24 cellular contexts compared by ENCODE assay signal in genomic region chr22:17486313-17486712, GRCh38.
DNase-seq lines count a peak whose midpoint lies in the region; ATAC-seq and TF ChIP-seq lines count a peak whose summit lies in the region.
"Had no signal": no experiment of that assay in that cellular context is flagged by ENCODE, and none has a peak within 500 bp of the region (broad histone marks: within the 10 kb centered on the region; RNA-seq: fewer than 3 reads in every experiment).

No MANE protein-coding gene starts in this region.

- H3K36me3 Mint-ChIP-seq in WTC11 (peaks cover 26% of the 10 kb centered on the region), nephron progenitor cell (ENCODE audit: low read depth) (peaks cover 86% of the 10 kb centered on the region)
- H3K36me3 Mint-ChIP-seq in T-helper 2 cell treated with Interferon-gamma antibody and Interleukin-4, amounts not matched to agents 5 μg/mL and 100 μg/mL, for 36 hours (ENCODE audit: low read depth), result no peaks in the 10 kb centered on the region
- H3K36me3 Mint-ChIP-seq in activated CD8-positive, alpha-beta T cell treated with anti-CD3 and anti-CD28 coated beads, Interleukin-2, amount 10 ng/mL, durations not matched to agents 7 days and 5 days (ENCODE audit: low read depth), result no peaks in the 10 kb centered on the region
- H3K36me3 Mint-ChIP-seq: activated CD8-positive, alpha-beta memory T cell treated with anti-CD3 and anti-CD28 coated beads, Interleukin-2, amount 10 ng/mL, durations not matched to agents 7 days and 5 days had no signal

- 48 to 63% methylated on average over 10 of the region's 10 CpGs for WGBS in testis, 2 donors

- H3K27me3 Mint-ChIP-seq in WTC11 (ENCODE audit: low read depth) (no peaks in the 10 kb centered on the region), nephron progenitor cell (ENCODE audit: low read depth, poor library complexity) (no peaks in the 10 kb centered on the region)
- H3K27me3 Mint-ChIP-seq in T-helper 2 cell treated with Interferon-gamma antibody and Interleukin-4, amounts not matched to agents 5 μg/mL and 100 μg/mL, for 36 hours (ENCODE audit: low read depth), result peaks cover 2% of the 10 kb centered on the region
- peaks cover 3% of the 10 kb centered on the region for H3K27me3 Mint-ChIP-seq in activated CD8-positive, alpha-beta T cell treated with anti-CD3 and anti-CD28 coated beads, Interleukin-2, amount 10 ng/mL, durations not matched to agents 7 days and 5 days (ENCODE audit: low read depth)
- H3K27me3 Mint-ChIP-seq: activated CD4-positive, alpha-beta T cell treated with anti-CD3 and anti-CD28 coated beads, Interleukin-2, amount 10 ng/mL, durations not matched to agents 7 days and 5 days; activated CD8-positive, alpha-beta memory T cell treated with anti-CD3 and anti-CD28 coated beads, Interleukin-2, amount 10 ng/mL, durations not matched to agents 7 days and 5 days had no signal

- no peak for TF ChIP-seq POLR2A in testis (IDR thresholded peaks at IDR 0.05)

- DNase-seq in cardiac muscle cell (ENCODE audit: low read depth in 1 of 2, low spot score in 1 of 2) (no peak), Right ventricle myocardium superior (no peak), WTC11 (ENCODE audit: low spot score) (no peak), nephron progenitor cell (no peak), testis (peak; percentile 28), SK-N-DZ (ENCODE audit: low spot score) (no peak)
- DNase-seq in T-helper 2 cell treated with Interferon-gamma antibody and Interleukin-4, amounts not matched to agents 5 μg/mL and 100 μg/mL, for 36 hours (ENCODE audit: low spot score), result no peak
- no peak for DNase-seq in activated CD8-positive, alpha-beta T cell treated with anti-CD3 and anti-CD28 coated beads, Interleukin-2, amount 10 ng/mL, durations not matched to agents 7 days and 5 days
- DNase-seq: activated CD4-positive, alpha-beta T cell treated with anti-CD3 and anti-CD28 coated beads, Interleukin-2, amount 10 ng/mL, durations not matched to agents 7 days and 5 days; activated CD8-positive, alpha-beta memory T cell treated with anti-CD3 and anti-CD28 coated beads, Interleukin-2, amount 10 ng/mL, durations not matched to agents 7 days and 5 days; activated naive CD4-positive, alpha-beta T cell treated with anti-CD3 and anti-CD28 coated beads, Interleukin-2, amount 50 U/mL, for 16 hours; aorta; dermis blood vessel endothelial cell; DMS79; H7; kidney glomerular epithelial cell; NCI-H1105; NCI-H2029; stimulated activated CD4-positive, alpha-beta T cell treated with anti-CD3 and anti-CD28 coated beads, Interleukin-1b, Interleukin-23, amount 100 ng/mL, for 48 hours had no signal

- CTCF ChIA-PET in WTC11 (lab: Charles Lee), result interaction anchor here (0.6 to 3.4 kb wide), 3 partner anchors 201 to 314 kb away, joined by 3 to 12 read pairs (median 3); no protein-coding TSS in a partner anchor
- CTCF ChIA-PET in activated CD8-positive, alpha-beta T cell treated with anti-CD3 and anti-CD28 coated beads, Interleukin-2, amount 10 ng/mL, durations not matched to agents 7 days and 5 days (lab: Charles Lee), result no interaction called here

- TF ChIP-seq CTCF in cardiac muscle cell (IDR thresholded peaks at IDR 0.05; ENCODE audit: low read depth, low read length) (no peak), WTC11 (IDR thresholded peaks at IDR 0.05) (no peak), nephron progenitor cell (IDR thresholded peaks at IDR 0.05) (no peak), testis (IDR thresholded peaks at IDR 0.05) (no peak)

- H3K9me3 ChIP-seq in cardiac muscle cell (ENCODE audit: low read depth) (no peaks in the 10 kb centered on the region), testis (no peaks in the 10 kb centered on the region)

- H3K27me3 ChIP-seq in cardiac muscle cell, result no peaks in the 10 kb centered on the region
- H3K27me3 ChIP-seq in testis, result no peaks in the 10 kb centered on the region

- H3K4me3 Mint-ChIP-seq in WTC11, result no peak overlapping the region
- no peak overlapping the region for H3K4me3 Mint-ChIP-seq in nephron progenitor cell
- H3K4me3 Mint-ChIP-seq in T-helper 2 cell treated with Interferon-gamma antibody and Interleukin-4, amounts not matched to agents 5 μg/mL and 100 μg/mL, for 36 hours, result no peak overlapping the region
- no peak overlapping the region for H3K4me3 Mint-ChIP-seq in activated CD8-positive, alpha-beta T cell treated with anti-CD3 and anti-CD28 coated beads, Interleukin-2, amount 10 ng/mL, durations not matched to agents 7 days and 5 days
- H3K4me3 Mint-ChIP-seq: activated CD4-positive, alpha-beta T cell treated with anti-CD3 and anti-CD28 coated beads, Interleukin-2, amount 10 ng/mL, durations not matched to agents 7 days and 5 days; activated CD8-positive, alpha-beta memory T cell treated with anti-CD3 and anti-CD28 coated beads, Interleukin-2, amount 10 ng/mL, durations not matched to agents 7 days and 5 days; activated T-helper 1 cell treated with anti-CD3 and anti-CD28 coated beads, Interleukin-12 subunit alpha, Interleukin-12 subunit beta, Interleukin-2, Interleukin-4 antibody, amounts not matched to agents 30 ng/mL and 10 ng/mL and 1 ng/mL, durations not matched to agents 14 hours and 24 hours and 36 hours; T-helper 1 cell treated with Interleukin-12 subunit alpha and Interleukin-12 subunit beta and Interleukin-4 antibody, amounts not matched to agents 30 μg/mL and 1 μg/mL, for 36 hours had no signal

- intact Hi-C loops in Right ventricle myocardium superior (cut with DNase I), result loop anchor here (10.0 kb wide), 1 partner anchor 112 kb away; no protein-coding TSS in a partner anchor
- intact Hi-C loops in testis (cut with DNase I; ENCODE audit: low total_unique reads), result no loop called here

- ATAC-seq in Right ventricle myocardium superior (ENCODE audit: poor library complexity) (no peak), WTC11 (peak; percentile 52)
- ATAC-seq in activated CD8-positive, alpha-beta T cell treated with anti-CD3 and anti-CD28 coated beads, Interleukin-2, amount 10 ng/mL, durations not matched to agents 7 days and 5 days, result no peak
- ATAC-seq: activated CD8-positive, alpha-beta memory T cell treated with anti-CD3 and anti-CD28 coated beads, Interleukin-2, amount 10 ng/mL, durations not matched to agents 7 days and 5 days; Panc1 had no signal

- H3K27ac ChIP-seq in cardiac muscle cell, result peak overlapping the region; percentile 25
- no peak overlapping the region for H3K27ac ChIP-seq in testis
- H3K27ac ChIP-seq: skin epidermis had no signal

- H3K9me3 Mint-ChIP-seq in WTC11, result no peaks in the 10 kb centered on the region
- H3K9me3 Mint-ChIP-seq in nephron progenitor cell, result peaks cover 5% of the 10 kb centered on the region
- no peaks in the 10 kb centered on the region for H3K9me3 Mint-ChIP-seq in T-helper 2 cell treated with Interferon-gamma antibody and Interleukin-4, amounts not matched to agents 5 μg/mL and 100 μg/mL, for 36 hours
- H3K9me3 Mint-ChIP-seq in activated CD8-positive, alpha-beta T cell treated with anti-CD3 and anti-CD28 coated beads, Interleukin-2, amount 10 ng/mL, durations not matched to agents 7 days and 5 days (ENCODE audit: insufficient read depth), result no peaks in the 10 kb centered on the region
- H3K9me3 Mint-ChIP-seq: activated CD4-positive, alpha-beta T cell treated with anti-CD3 and anti-CD28 coated beads, Interleukin-2, amount 10 ng/mL, durations not matched to agents 7 days and 5 days; activated T-helper 1 cell treated with anti-CD3 and anti-CD28 coated beads, Interleukin-12 subunit alpha, Interleukin-12 subunit beta, Interleukin-2, Interleukin-4 antibody, amounts not matched to agents 30 ng/mL and 10 ng/mL and 1 ng/mL, durations not matched to agents 14 hours and 24 hours and 36 hours; T-helper 1 cell treated with Interleukin-12 subunit alpha and Interleukin-12 subunit beta and Interleukin-4 antibody, amounts not matched to agents 30 μg/mL and 1 μg/mL, for 36 hours had no signal

- POLR2A ChIA-PET in WTC11 (lab: Charles Lee), result no interaction called here
- POLR2A ChIA-PET in activated CD8-positive, alpha-beta T cell treated with anti-CD3 and anti-CD28 coated beads, Interleukin-2, amount 10 ng/mL, durations not matched to agents 7 days and 5 days (lab: Charles Lee), result no interaction called here

- H3K27ac Mint-ChIP-seq in WTC11 (0 out of 2 replicates have a peak overlapping the region, but pooled peaks have one; percentile 64), nephron progenitor cell (peak overlapping the region; percentile 41)
- no peak overlapping the region for H3K27ac Mint-ChIP-seq in T-helper 2 cell treated with Interferon-gamma antibody and Interleukin-4, amounts not matched to agents 5 μg/mL and 100 μg/mL, for 36 hours
- H3K27ac Mint-ChIP-seq in activated CD8-positive, alpha-beta T cell treated with anti-CD3 and anti-CD28 coated beads, Interleukin-2, amount 10 ng/mL, durations not matched to agents 7 days and 5 days, result no peak overlapping the region
- H3K27ac Mint-ChIP-seq: activated CD4-positive, alpha-beta T cell treated with anti-CD3 and anti-CD28 coated beads, Interleukin-2, amount 10 ng/mL, durations not matched to agents 7 days and 5 days; activated CD8-positive, alpha-beta memory T cell treated with anti-CD3 and anti-CD28 coated beads, Interleukin-2, amount 10 ng/mL, durations not matched to agents 7 days and 5 days; activated T-helper 1 cell treated with anti-CD3 and anti-CD28 coated beads, Interleukin-12 subunit alpha, Interleukin-12 subunit beta, Interleukin-2, Interleukin-4 antibody, amounts not matched to agents 30 ng/mL and 10 ng/mL and 1 ng/mL, durations not matched to agents 14 hours and 24 hours and 36 hours; T-helper 1 cell treated with Interleukin-12 subunit alpha and Interleukin-12 subunit beta and Interleukin-4 antibody, amounts not matched to agents 30 μg/mL and 1 μg/mL, for 36 hours had no signal

- no peak overlapping the region for H3K4me3 ChIP-seq in cardiac muscle cell
- no peak overlapping the region for H3K4me3 ChIP-seq in testis
- H3K4me3 ChIP-seq: lung, skin epidermis had no signal

- H3K4me1 ChIP-seq in cardiac muscle cell (ENCODE audit: low read depth) (peaks cover 6% of the 10 kb centered on the region), testis (no peaks in the 10 kb centered on the region)

- H3K36me3 ChIP-seq in cardiac muscle cell, result no peaks in the 10 kb centered on the region
- H3K36me3 ChIP-seq in testis (ENCODE audit: low read depth, missing control alignments), result no peaks in the 10 kb centered on the region

- H3K4me1 Mint-ChIP-seq in WTC11 (peaks cover 36% of the 10 kb centered on the region), nephron progenitor cell (peaks cover 7% of the 10 kb centered on the region)
- no peaks in the 10 kb centered on the region for H3K4me1 Mint-ChIP-seq in T-helper 2 cell treated with Interferon-gamma antibody and Interleukin-4, amounts not matched to agents 5 μg/mL and 100 μg/mL, for 36 hours (ENCODE audit: low read depth)
- H3K4me1 Mint-ChIP-seq in activated CD8-positive, alpha-beta T cell treated with anti-CD3 and anti-CD28 coated beads, Interleukin-2, amount 10 ng/mL, durations not matched to agents 7 days and 5 days (ENCODE audit: low read depth), result no peaks in the 10 kb centered on the region
- H3K4me1 Mint-ChIP-seq: activated CD4-positive, alpha-beta T cell treated with anti-CD3 and anti-CD28 coated beads, Interleukin-2, amount 10 ng/mL, durations not matched to agents 7 days and 5 days; activated CD8-positive, alpha-beta memory T cell treated with anti-CD3 and anti-CD28 coated beads, Interleukin-2, amount 10 ng/mL, durations not matched to agents 7 days and 5 days had no signal

TF ChIP-seq in WTC11, 78 proteins besides CTCF, POLR2A, EP300 and RAD21 (continues in another document):
- no peak for TF ChIP-seq ATF1 (CRISPR knock-in tag; IDR thresholded peaks at IDR 0.05)

Comparison
In these comparisons a context has a peak if more than half of its experiments do, and no peak if none do; other contexts are left out.
1. H3K27ac Mint-ChIP-seq: peak in WTC11 (single experiment) and nephron progenitor cell (single experiment); none in T-helper 2 cell treated with Interferon-gamma antibody and Interleukin-4, amounts not matched to agents 5 μg/mL and 100 μg/mL, for 36 hours (single experiment) and activated CD8-positive, alpha-beta T cell treated with anti-CD3 and anti-CD28 coated beads, Interleukin-2, amount 10 ng/mL, durations not matched to agents 7 days and 5 days (single experiment).